ENCODE assay signal across 1 cellular context in genomic region chr12:12032771-12033588, GRCh38.
TF ChIP-seq lines count a peak whose summit lies in the region.

No MANE protein-coding gene starts in this region.

TF ChIP-seq in GM12878, 131 proteins besides CTCF, POLR2A, EP300 and RAD21 (continued from another document and continues in another):
- TF ChIP-seq NR2C2 (IDR thresholded peaks at IDR 0.05; ENCODE audit: borderline replicate concordance, control insufficient read depth, insufficient read length, low read depth) = no peak
- TF ChIP-seq FOXM1 (IDR thresholded peaks at IDR 0.05; ENCODE audit: low read depth, low read length) = peak; percentile 74
- peak; percentile 77; the same call in 1 of the 2 replicates for TF ChIP-seq RUNX3 (IDR thresholded peaks at IDR 0.05; ENCODE audit: low read length)
- no peak for TF ChIP-seq HDAC2 (IDR thresholded peaks at IDR 0.05)
- no peak for TF ChIP-seq USF1 (IDR thresholded peaks at IDR 0.05; ENCODE audit: borderline replicate concordance, extremely low read length, insufficient read depth, low read depth, low read length)
- peak; percentile 87 for TF ChIP-seq RELB (IDR thresholded peaks at IDR 0.05; ENCODE audit: low read depth)
- no peak for TF ChIP-seq MEF2A (IDR thresholded peaks at IDR 0.05; ENCODE audit: insufficient read depth, low read depth, low read length)
- TF ChIP-seq SREBF1 (IDR thresholded peaks at IDR 0.05; ENCODE audit: low read length) = no peak
- TF ChIP-seq NFXL1 (IDR thresholded peaks at IDR 0.05; ENCODE audit: borderline replicate concordance) = no peak
- TF ChIP-seq IRF5 (IDR thresholded peaks at IDR 0.05; ENCODE audit: borderline replicate concordance) = no peak
- no peak for TF ChIP-seq PBX3 (IDR thresholded peaks at IDR 0.05; ENCODE audit: insufficient replicate concordance, low read depth, low read length)
- 0 out of 2 replicates have a peak, but pooled peaks have one; percentile 10 for TF ChIP-seq YY1 (IDR thresholded peaks at IDR 0.05; ENCODE audit: low read depth, low read length)
- no peak for TF ChIP-seq MYC (IDR thresholded peaks at IDR 0.05; ENCODE audit: insufficient read depth, insufficient read length, insufficient replicate concordance, low read length, severe bottlenecking)
- no peak for TF ChIP-seq CEBPZ (IDR thresholded peaks at IDR 0.05; ENCODE audit: low read depth, low read length)
- no peak for TF ChIP-seq CREM (IDR thresholded peaks at IDR 0.05; ENCODE audit: low read depth)
- no peak for TF ChIP-seq PAX8 (IDR thresholded peaks at IDR 0.05)
- TF ChIP-seq PML (IDR thresholded peaks at IDR 0.05; ENCODE audit: low read length) = peak; percentile 37; the same call in 1 of the 2 replicates
- TF ChIP-seq FOS (IDR thresholded peaks at IDR 0.05; ENCODE audit: borderline replicate concordance, extremely low read depth, insufficient read length) = no peak
- TF ChIP-seq ZBTB4 (CRISPR knock-in tag; IDR thresholded peaks at IDR 0.05) = no peak
- no peak for TF ChIP-seq E2F4 (IDR thresholded peaks at IDR 0.05; ENCODE audit: low read depth, low read length)
- TF ChIP-seq ESRRA (IDR thresholded peaks at IDR 0.05; ENCODE audit: low read length) = no peak
- TF ChIP-seq JUNB (IDR thresholded peaks at IDR 0.05) = no peak
- TF ChIP-seq ZBTB40 (IDR thresholded peaks at IDR 0.05; ENCODE audit: borderline replicate concordance) = no peak
- TF ChIP-seq KDM1A (IDR thresholded peaks at IDR 0.05; ENCODE audit: borderline replicate concordance) = no peak
- TF ChIP-seq DPF2 (IDR thresholded peaks at IDR 0.05) = peak; percentile 10; the same call in 1 of the 2 replicates
- TF ChIP-seq RFX5 (IDR thresholded peaks at IDR 0.05; ENCODE audit: low read depth, low read length) = 0 out of 2 replicates have a peak, but pooled peaks have one; percentile 26
- no peak for TF ChIP-seq CBX5 (IDR thresholded peaks at IDR 0.05; ENCODE audit: low read depth)
- TF ChIP-seq RAD51 (IDR thresholded peaks at IDR 0.05) = peak; percentile 24; the same call in 1 of the 2 replicates
- TF ChIP-seq MTA2 (IDR thresholded peaks at IDR 0.05; ENCODE audit: low read depth) = no peak
- TF ChIP-seq PKNOX1 (IDR thresholded peaks at IDR 0.05) = no peak
- TF ChIP-seq CBFB (IDR thresholded peaks at IDR 0.05; ENCODE audit: low read depth) = 0 out of 2 replicates have a peak, but pooled peaks have one; percentile 15
- TF ChIP-seq NR2F1 (conservative IDR thresholded peaks at IDR 0.05) = peak; percentile 43; the same call in 1 of the 2 replicates
- no peak for TF ChIP-seq ASH2L (IDR thresholded peaks at IDR 0.05; ENCODE audit: borderline replicate concordance, low read depth)
- no peak for TF ChIP-seq NFYA (IDR thresholded peaks at IDR 0.05; ENCODE audit: borderline replicate concordance, low read depth, low read length)
- TF ChIP-seq USF2 (IDR thresholded peaks at IDR 0.05; ENCODE audit: borderline replicate concordance, low read depth, low read length) = no peak
- no peak for TF ChIP-seq KAT2A (conservative IDR thresholded peaks at IDR 0.05; ENCODE audit: control insufficient read depth, low read depth, low read length)
- TF ChIP-seq RELA (IDR thresholded peaks at IDR 0.05; ENCODE audit: borderline replicate concordance, partially characterized antibody) = peak; percentile 44
